In the genomic region with DNA sequence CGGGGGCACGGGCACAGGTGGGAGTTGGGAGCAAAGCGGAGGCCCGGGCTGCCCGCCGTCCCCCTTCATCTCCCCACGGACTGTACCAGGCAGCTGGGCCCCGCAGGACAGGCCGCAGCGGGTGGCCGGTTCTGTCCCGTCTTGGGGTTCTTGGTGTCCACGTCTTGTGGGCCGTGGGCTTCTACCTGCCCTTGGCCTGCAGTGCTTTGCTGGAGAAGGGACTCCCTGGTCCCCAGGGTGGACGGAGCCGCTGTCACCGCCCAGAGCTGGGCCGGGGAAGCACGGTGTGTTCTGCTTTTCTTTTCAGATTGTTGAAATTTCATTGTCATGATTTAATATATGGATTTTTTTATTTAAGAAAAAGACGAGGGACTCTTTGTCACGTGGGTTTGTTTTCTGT, we compare ENCODE assay signal across 17 cellular contexts. TPM values are rescaled to one million over a fixed set of nuclear protein-coding genes. Genes with fewer than 3 reads are reported as not detected.
"Had no signal": no experiment of that assay in that cellular context is flagged by ENCODE, and none has a peak within 500 bp of the region (broad histone marks: within the 10 kb centered on the region; RNA-seq: fewer than 3 reads in every experiment).

No MANE protein-coding gene starts in this region.

- H3K9me3 ChIP-seq: adrenal gland, gastroesophageal sphincter, right lobe of liver, spleen had no signal

- H3K9me3 Mint-ChIP-seq: activated T-helper 2 cell treated with anti-CD3 and anti-CD28 coated beads, Interferon-gamma antibody, Interleukin-2, Interleukin-4, amounts not matched to agents 10 μg/mL and 5 μg/mL and 100 μg/mL, durations not matched to agents 14 hours and 24 hours and 36 hours had no signal

- H3K27ac Mint-ChIP-seq: activated T-helper 2 cell treated with anti-CD3 and anti-CD28 coated beads, Interferon-gamma antibody, Interleukin-2, Interleukin-4, amounts not matched to agents 10 μg/mL and 5 μg/mL and 100 μg/mL, durations not matched to agents 14 hours and 24 hours and 36 hours; progenitor cell of endocrine pancreas; T-helper 17 cell had no signal

- H3K27me3 ChIP-seq: adrenal gland, gastroesophageal sphincter, right lobe of liver, spleen had no signal

- FAIRE-seq: kidney, TTC549 had no signal

- H3K4me3 ChIP-seq: adrenal gland, gastroesophageal sphincter, right lobe of liver, spleen had no signal

- DNase-seq: activated naive CD4-positive, alpha-beta T cell treated with anti-CD3 and anti-CD28 coated beads, Interleukin-2, amount 50 U/mL, for 16 hours; caudate nucleus; effector memory CD4-positive, alpha-beta T cell; midbrain; nucleus accumbens; spleen; stimulated activated CD4-positive, alpha-beta T cell treated with anti-CD3 and anti-CD28 coated beads, Interleukin-1b, Interleukin-23, amount 100 ng/mL, for 48 hours; stimulated activated naive CD4-positive, alpha-beta T cell; T-helper 17 cell; trophoblast cell had no signal

- H3K4me3 Mint-ChIP-seq: T-helper 17 cell had no signal

- H3K27me3 Mint-ChIP-seq: progenitor cell of endocrine pancreas, T-helper 17 cell had no signal

- H3K27ac ChIP-seq: adrenal gland, right lobe of liver, spleen had no signal

- ATAC-seq: gastroesophageal sphincter, T-helper 17 cell had no signal

RNA-seq across cellular contexts. Expression of gene TMEM184A, which starts 13.7 kb away (rescaled TPM):
- total RNA-seq: T-helper 17 cell had no signal
